In genomic region chr7:29946428-29947186, GRCh38 we compare ENCODE assay signal across 8 cellular contexts. TPM values are rescaled to one million over a fixed set of nuclear protein-coding genes. Genes with fewer than 3 reads are reported as not detected.
DNase-seq lines count a peak whose midpoint lies in the region; ATAC-seq and TF ChIP-seq lines count a peak whose summit lies in the region.

No MANE protein-coding gene starts in this region.

- H3K4me3 ChIP-seq in NB4 (ENCODE audit: low read depth, low read length) (no peak overlapping the region), esophagus muscularis mucosa (no peak overlapping the region), Peyer's patch (no peak overlapping the region)

- peaks cover 0 to 10% (median 0%) of the 10 kb centered on the region in 4 donors for H3K4me1 ChIP-seq in esophagus muscularis mucosa
- no peaks in the 10 kb centered on the region for H3K4me1 ChIP-seq in Peyer's patch

- intact Hi-C loops in esophagus muscularis mucosa (cut with DNase I), result loop anchor here (5.0 kb wide), 1 partner anchor 121 kb away; no protein-coding TSS in a partner anchor

- TF ChIP-seq POLR2A in NB4 (IDR thresholded peaks at IDR 0.05; ENCODE audit: extremely low read depth, insufficient read length) (no peak), esophagus muscularis mucosa (IDR thresholded peaks at IDR 0.05; ENCODE audit: low read depth) (no peak), Peyer's patch (IDR thresholded peaks at IDR 0.05) (no peak)

- no peak for TF ChIP-seq EP300 in esophagus muscularis mucosa (IDR thresholded peaks at IDR 0.05)

- no peak for ATAC-seq in GM21390 (IDR thresholded peaks at IDR 0.05; ENCODE audit: unreplicated experiment)

- peaks cover 59% of the 10 kb centered on the region for H3K36me3 Mint-ChIP-seq in osteocyte (ENCODE audit: unreplicated experiment)

- peaks cover 18 to 74% (median 35%) of the 10 kb centered on the region in 4 donors for H3K36me3 ChIP-seq in esophagus muscularis mucosa
- peaks cover 0 to 4% (median 0%) of the 10 kb centered on the region in 3 donors for H3K36me3 ChIP-seq in Peyer's patch

- H3K9me3 Mint-ChIP-seq in osteocyte (ENCODE audit: unreplicated experiment), result no peaks in the 10 kb centered on the region

- H3K27me3 Mint-ChIP-seq in osteocyte (ENCODE audit: unreplicated experiment), result no peaks in the 10 kb centered on the region

- H3K27ac ChIP-seq in esophagus muscularis mucosa (replicated peaks in 1 of 4) (no peak overlapping the region), Peyer's patch (no peak overlapping the region)

- H3K27me3 ChIP-seq in esophagus muscularis mucosa, result no peaks in the 10 kb centered on the region
- no peaks in the 10 kb centered on the region for H3K27me3 ChIP-seq in Peyer's patch

- no peaks in the 10 kb centered on the region for H3K9me3 ChIP-seq in esophagus muscularis mucosa
- H3K9me3 ChIP-seq in Peyer's patch, result no peaks in the 10 kb centered on the region

- TF ChIP-seq CTCF in NB4 (IDR thresholded peaks at IDR 0.05; ENCODE audit: low read depth, low read length) (peak; percentile 30), esophagus muscularis mucosa (IDR thresholded peaks at IDR 0.05) (peak; percentile 33 to 57 (median 37)), osteocyte (IDR thresholded peaks at IDR 0.05) (peak; percentile 40), Peyer's patch (IDR thresholded peaks at IDR 0.05) (peak in 3 of 6 experiments; percentile 9 to 33 (median 15))

- WGBS in esophagus muscularis mucosa, result 86% methylated on average over 5 of the region's 5 CpGs

- peaks cover 1% of the 10 kb centered on the region for H3K4me1 Mint-ChIP-seq in osteocyte (ENCODE audit: unreplicated experiment)

- no peak overlapping the region for H3K27ac Mint-ChIP-seq in osteocyte (ENCODE audit: unreplicated experiment)

- DNase-seq in EL (peak; percentile 28), NB4 (ENCODE audit: low read depth) (peak; percentile 35), esophagus muscularis mucosa (ENCODE audit: extremely low spot score) (no peak), osteocyte (ENCODE audit: extremely low spot score, unreplicated experiment) (no peak), COLO829 (ENCODE audit: low spot score) (no peak), Peyer's patch (no peak)
- DNase-seq in activated CD4-positive, alpha-beta T cell treated with anti-CD3 and anti-CD28 coated beads for 4 hours, result no peak

- no peak overlapping the region for H3K4me3 Mint-ChIP-seq in osteocyte (ENCODE audit: unreplicated experiment)

RNA-seq across cellular contexts. Expression of gene SCRN1, which starts 43.0 kb away (rescaled TPM):
- 100 to 1,000 TPM in 1 of 4 donors, 10 to 100 TPM in 3; 63.6 to 105 (median 83.8) TPM for total RNA-seq in esophagus muscularis mucosa
- total RNA-seq in osteocyte, result 104 and 106 TPM in 2 replicates
- total RNA-seq in Peyer's patch, result 10 to 100 TPM in 1 of 4 donors, 1 to 10 TPM in 3; 3.7 to 34.7 (median 7.4) TPM

Comparison
In these comparisons a context has a peak if more than half of its experiments do, and no peak if none do; other contexts are left out.
1. DNase-seq: peak in EL (single experiment) and NB4 (single experiment); none in esophagus muscularis mucosa (single experiment), osteocyte (single experiment), COLO829 (single experiment), Peyer's patch (0 of 3) and activated CD4-positive, alpha-beta T cell treated with anti-CD3 and anti-CD28 coated beads for 4 hours (0 of 2).